In genomic region chr14:22994762-22995275, GRCh38 we compare ENCODE assay signal across 1 cellular context.
TF ChIP-seq lines count a peak whose summit lies in the region.

No MANE protein-coding gene starts in this region.

TF ChIP-seq in HepG2, 621 proteins besides CTCF, POLR2A, EP300 and RAD21 (continued from another document):
- TF ChIP-seq, protein P1, sequence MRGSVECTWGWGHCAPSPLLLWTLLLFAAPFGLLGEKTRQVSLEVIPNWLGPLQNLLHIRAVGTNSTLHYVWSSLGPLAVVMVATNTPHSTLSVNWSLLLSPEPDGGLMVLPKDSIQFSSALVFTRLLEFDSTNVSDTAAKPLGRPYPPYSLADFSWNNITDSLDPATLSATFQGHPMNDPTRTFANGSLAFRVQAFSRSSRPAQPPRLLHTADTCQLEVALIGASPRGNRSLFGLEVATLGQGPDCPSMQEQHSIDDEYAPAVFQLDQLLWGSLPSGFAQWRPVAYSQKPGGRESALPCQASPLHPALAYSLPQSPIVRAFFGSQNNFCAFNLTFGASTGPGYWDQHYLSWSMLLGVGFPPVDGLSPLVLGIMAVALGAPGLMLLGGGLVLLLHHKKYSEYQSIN (CRISPR knock-in tag; IDR thresholded peaks at IDR 0.05; ENCODE audit: borderline replicate concordance) = 0 out of 2 replicates have a peak, but pooled peaks have one; percentile 48
- TF ChIP-seq, protein P2, sequence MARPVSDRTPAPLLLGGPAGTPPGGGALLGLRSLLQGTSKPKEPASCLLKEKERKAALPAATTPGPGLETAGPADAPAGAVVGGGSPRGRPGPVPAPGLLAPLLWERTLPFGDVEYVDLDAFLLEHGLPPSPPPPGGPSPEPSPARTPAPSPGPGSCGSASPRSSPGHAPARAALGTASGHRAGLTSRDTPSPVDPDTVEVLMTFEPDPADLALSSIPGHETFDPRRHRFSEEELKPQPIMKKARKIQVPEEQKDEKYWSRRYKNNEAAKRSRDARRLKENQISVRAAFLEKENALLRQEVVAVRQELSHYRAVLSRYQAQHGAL (CRISPR knock-in tag; IDR thresholded peaks at IDR 0.05; ENCODE audit: not compliant biosample characterization) = peak; percentile 66
- TF ChIP-seq MYNN (CRISPR knock-in tag; IDR thresholded peaks at IDR 0.05; ENCODE audit: low read depth) (0 out of 2 replicates have a peak, but pooled peaks have one; percentile 79), ESRRA (CRISPR knock-in tag; IDR thresholded peaks at IDR 0.05; ENCODE audit: low read depth) (0 out of 2 replicates have a peak, but pooled peaks have one; percentile 31)
TF ChIP-seq in HepG2: peak in this region for 93.
